In genomic region chr6:33505544-33506330, GRCh38 we compare ENCODE assay signal across 16 cellular contexts.
"Had no signal": no experiment of that assay in that cellular context is flagged by ENCODE, and none has a peak within 500 bp of the region (broad histone marks: within the 10 kb centered on the region; RNA-seq: fewer than 3 reads in every experiment).

No MANE protein-coding gene starts in this region.

- ATAC-seq: activated CD8-positive, alpha-beta memory T cell treated with anti-CD3 and anti-CD28 coated beads, Interleukin-2, amount 10 ng/mL, durations not matched to agents 7 days and 5 days; activated naive CD4-positive, alpha-beta T cell treated with anti-CD3 and anti-CD28 coated beads, Interleukin-2, amount 50 U/mL, for 72 hours had no signal

- H3K4me3 Mint-ChIP-seq: activated CD8-positive, alpha-beta memory T cell treated with anti-CD3 and anti-CD28 coated beads, Interleukin-2, amount 10 ng/mL, durations not matched to agents 7 days and 5 days; activated T-cell treated with anti-CD3 and anti-CD28 coated beads, Interleukin-2, amount 50 U/mL, for 24 hours; brain; dendritic cell treated with granulocyte-macrophage colony-stimulating factor and Interleukin-4, amounts not matched to agents 40 ng/mL and 50 ng/mL, for 4 days; neural progenitor cell had no signal

- H3K27ac Mint-ChIP-seq: activated CD8-positive, alpha-beta memory T cell treated with anti-CD3 and anti-CD28 coated beads, Interleukin-2, amount 10 ng/mL, durations not matched to agents 7 days and 5 days; activated naive CD4-positive, alpha-beta T cell treated with anti-CD3 and anti-CD28 coated beads, Interleukin-2, amount 50 U/mL, for 72 hours; activated T-cell treated with anti-CD3 and anti-CD28 coated beads, Interleukin-2, amount 50 U/mL, for 24 hours; brain; dendritic cell treated with granulocyte-macrophage colony-stimulating factor and Interleukin-4, amounts not matched to agents 40 ng/mL and 50 ng/mL, for 4 days; neural progenitor cell had no signal

- DNase-seq: activated CD4-positive, alpha-beta T cell treated with anti-CD3 and anti-CD28 coated beads for 1 hour; activated CD4-positive, alpha-beta T cell treated with anti-CD3 and anti-CD28 coated beads, Interleukin-2, amount 50 U/mL, for 48 hours; activated CD8-positive, alpha-beta memory T cell treated with anti-CD3 and anti-CD28 coated beads, Interleukin-2, amount 10 ng/mL, durations not matched to agents 7 days and 5 days; activated effector memory CD4-positive, alpha-beta T cell treated with anti-CD3 and anti-CD28 coated beads, Interleukin-2, amount 50 U/mL, for 16 hours; activated T-cell treated with anti-CD3 and anti-CD28 coated beads, Interleukin-2, amount 50 U/mL, for 24 hours; amygdala; cerebellar nuclear complex; erythroblast; hippocampal formation; midbrain; ovary; stomach had no signal

- H3K36me3 Mint-ChIP-seq: activated naive CD4-positive, alpha-beta T cell treated with anti-CD3 and anti-CD28 coated beads, Interleukin-2, amount 50 U/mL, for 72 hours; brain; neural progenitor cell had no signal

- H3K9me3 Mint-ChIP-seq: activated naive CD4-positive, alpha-beta T cell treated with anti-CD3 and anti-CD28 coated beads, Interleukin-2, amount 50 U/mL, for 72 hours; activated T-cell treated with anti-CD3 and anti-CD28 coated beads, Interleukin-2, amount 50 U/mL, for 24 hours had no signal
